ENCODE assay signal across 9 cellular contexts in the genomic region with DNA sequence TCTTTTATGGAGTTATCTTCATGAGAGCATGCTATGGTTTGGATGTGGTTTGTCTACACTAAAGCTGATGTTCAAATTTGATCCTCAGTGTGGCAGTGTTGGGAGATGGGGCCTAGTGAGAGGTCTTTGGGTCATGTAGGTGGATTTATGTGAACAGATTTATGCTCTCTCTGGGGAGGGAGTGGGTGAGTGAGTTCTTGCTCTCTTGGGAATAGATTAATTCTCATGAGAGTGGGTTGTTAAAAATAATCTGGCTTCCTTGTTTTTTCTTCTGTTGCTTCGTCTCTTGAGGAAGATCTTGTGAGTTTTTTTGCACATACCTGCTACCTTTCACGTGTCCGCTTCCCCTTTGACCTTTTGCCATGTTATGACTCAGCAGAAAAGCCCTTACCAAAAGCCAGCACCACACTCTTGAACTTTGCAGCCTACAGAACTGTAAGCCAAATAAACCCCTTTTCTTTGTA. TPM values are rescaled to one million over a fixed set of nuclear protein-coding genes. Genes with fewer than 3 reads are reported as not detected.
A peak's percentile ranks its signal among the peaks of the same experiment; 100 is the strongest.
DNase-seq lines count a peak whose midpoint lies in the region; ATAC-seq and TF ChIP-seq lines count a peak whose summit lies in the region.
"Had no signal": no experiment of that assay in that cellular context is flagged by ENCODE, and none has a peak within 500 bp of the region (broad histone marks: within the 10 kb centered on the region; RNA-seq: fewer than 3 reads in every experiment).

No MANE protein-coding gene starts in this region.

- peaks cover 4% of the 10 kb centered on the region for H4K20me1 ChIP-seq in DND-41 (ENCODE audit: insufficient read depth, low read length)

- peak; percentile 38 for TF ChIP-seq CTCF in DND-41 (IDR thresholded peaks at IDR 0.05; ENCODE audit: borderline replicate concordance, extremely low read depth, low read length, poor library complexity, severe bottlenecking)

- no peak for DNase-seq in DND-41
- peak; percentile 49 for DNase-seq in HT-29 (ENCODE audit: low spot score)
- no peak for DNase-seq in cardiac septum (ENCODE audit: low spot score)
- DNase-seq in CD1c-positive myeloid dendritic cell (ENCODE audit: extremely low spot score): no peak
- no peak for DNase-seq in NOMO-1 (lab: John Stamatoyannopoulos, UW; ENCODE audit: unreplicated experiment in 2 of 2)
- DNase-seq: aorta had no signal

- no peak overlapping the region for H3K27ac ChIP-seq in DND-41 (ENCODE audit: low read length)

- no peaks in the 10 kb centered on the region for H3K27me3 ChIP-seq in DND-41 (ENCODE audit: insufficient read depth, low read length, poor library complexity)

- intact Hi-C loops in cardiac septum (cut with DNase I): no loop called here

- H3K4me2 ChIP-seq in DND-41 (ENCODE audit: insufficient read depth, low read length): no peak overlapping the region

- no peak overlapping the region for H3K9ac ChIP-seq in DND-41 (ENCODE audit: low read depth, low read length)

- no peaks in the 10 kb centered on the region for H3K36me3 ChIP-seq in DND-41 (ENCODE audit: insufficient read depth, low read length)

- no peak overlapping the region for H2AFZ ChIP-seq in DND-41 (ENCODE audit: low read depth, low read length)

- ATAC-seq in DND-41 (ENCODE audit: insufficient read depth, low read depth) (peak; percentile 76), GM21447 (IDR thresholded peaks at IDR 0.05; ENCODE audit: unreplicated experiment) (peak; percentile 66), esophagus mucosa (peak; percentile 52), GM21528 (IDR thresholded peaks at IDR 0.05; ENCODE audit: low FRiP score, unreplicated experiment) (no peak)

- H3K9me3 ChIP-seq in DND-41 (ENCODE audit: insufficient read depth, low read length, severe bottlenecking): no peaks in the 10 kb centered on the region

- H3K79me2 ChIP-seq in DND-41 (ENCODE audit: insufficient read depth, low read length): peaks cover 2% of the 10 kb centered on the region; the same call in 1 of the 2 replicates

- no peaks in the 10 kb centered on the region for H3K4me1 ChIP-seq in DND-41 (ENCODE audit: insufficient read depth, low read length)

- no peak overlapping the region for H3K4me3 ChIP-seq in DND-41 (ENCODE audit: low read depth in 1 of 2, low read length in 2 of 2)

RNA-seq across cellular contexts. Expression of gene DERA, which starts 20.5 kb away (rescaled TPM):
- total RNA-seq in HT-29 (2014; rRNA removed; shearing (Covaris generic)): 26.4 and 38.0 TPM in 2 replicates
- total RNA-seq in esophagus mucosa (40.4 TPM), cardiac septum (19.4 TPM)

RNA-seq across cellular contexts. Expression of gene STRAP, which starts 49.4 kb away (rescaled TPM):
- total RNA-seq in HT-29 (2014; rRNA removed; shearing (Covaris generic)): 94.6 and 99.7 TPM in 2 replicates
- 74.0 TPM for total RNA-seq in esophagus mucosa
- total RNA-seq in cardiac septum: 102 TPM
